Comparison of ENCODE assay signal across 2 cellular contexts in the genomic region with DNA sequence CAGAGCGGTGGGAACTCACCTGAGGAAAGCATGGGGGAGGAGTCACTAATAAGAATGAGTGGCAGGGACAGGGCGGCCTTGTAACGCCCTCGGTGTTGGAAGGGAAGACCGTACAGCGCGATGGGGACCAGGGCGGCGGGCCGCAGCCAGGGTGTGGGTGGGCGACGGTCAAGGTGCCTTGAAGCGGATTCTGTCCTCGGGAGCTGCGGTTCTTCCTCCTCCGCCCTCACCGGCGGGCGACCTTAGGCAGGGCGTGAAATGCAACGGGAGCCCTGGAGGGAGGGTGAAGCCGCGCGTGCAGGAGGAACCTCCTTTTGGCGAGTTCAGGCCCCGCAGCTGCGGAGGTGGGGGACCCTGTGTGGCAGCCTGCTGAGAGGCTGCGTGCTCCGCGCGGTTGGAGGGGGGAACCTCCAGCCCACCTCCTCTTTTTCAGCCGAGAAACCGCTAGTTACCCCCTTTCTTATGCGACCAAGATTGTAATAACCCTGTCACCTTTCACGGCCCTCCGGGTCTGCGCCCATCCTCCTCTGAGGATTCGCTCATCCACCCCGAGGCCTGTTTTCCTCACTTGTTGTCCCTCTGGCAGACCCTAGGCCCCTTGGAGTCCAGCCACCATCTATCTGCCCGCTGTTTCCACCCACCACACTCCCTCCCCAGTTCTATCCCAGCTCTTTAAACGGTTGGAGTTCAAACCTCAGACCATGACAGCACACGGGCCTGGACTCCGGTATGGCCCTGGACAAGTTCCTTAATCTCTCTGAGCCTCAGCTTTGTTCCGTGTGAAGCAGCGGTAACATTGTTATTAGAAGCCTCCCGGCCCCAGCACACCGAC.
TF ChIP-seq lines count a peak whose summit lies in the region.

No MANE protein-coding gene starts in this region.

TF ChIP-seq in HEK293, 187 proteins besides CTCF, POLR2A, EP300 and RAD21:
- TF ChIP-seq ZFP41 (tag by site-specific recombination; IDR thresholded peaks at IDR 0.05; ENCODE audit: borderline replicate concordance) = no peak
- TF ChIP-seq ZNF398 (tag by site-specific recombination; IDR thresholded peaks at IDR 0.05) = 0 out of 2 replicates have a peak, but pooled peaks have one; percentile 23
- no peak for TF ChIP-seq ZNF302 (tag by site-specific recombination; IDR thresholded peaks at IDR 0.05; ENCODE audit: low read depth)
- no peak for TF ChIP-seq ZNF416 (tag by site-specific recombination; IDR thresholded peaks at IDR 0.05)
- TF ChIP-seq ZFP3 (tag by site-specific recombination; IDR thresholded peaks at IDR 0.05; ENCODE audit: low read depth) = no peak
- no peak for TF ChIP-seq ZNF629 (tag by site-specific recombination; IDR thresholded peaks at IDR 0.05)
- no peak for TF ChIP-seq SALL2 (tag by site-specific recombination; IDR thresholded peaks at IDR 0.05; ENCODE audit: borderline replicate concordance)
- TF ChIP-seq ZNF114 (tag by site-specific recombination; IDR thresholded peaks at IDR 0.05) = no peak
- TF ChIP-seq ZNF837 (tag by site-specific recombination; IDR thresholded peaks at IDR 0.05) = no peak
- TF ChIP-seq ZNF23 (tag by site-specific recombination; IDR thresholded peaks at IDR 0.05; ENCODE audit: borderline replicate concordance) = no peak
- TF ChIP-seq ZSCAN30 (tag by site-specific recombination; IDR thresholded peaks at IDR 0.05) = no peak
- TF ChIP-seq, protein P1, sequence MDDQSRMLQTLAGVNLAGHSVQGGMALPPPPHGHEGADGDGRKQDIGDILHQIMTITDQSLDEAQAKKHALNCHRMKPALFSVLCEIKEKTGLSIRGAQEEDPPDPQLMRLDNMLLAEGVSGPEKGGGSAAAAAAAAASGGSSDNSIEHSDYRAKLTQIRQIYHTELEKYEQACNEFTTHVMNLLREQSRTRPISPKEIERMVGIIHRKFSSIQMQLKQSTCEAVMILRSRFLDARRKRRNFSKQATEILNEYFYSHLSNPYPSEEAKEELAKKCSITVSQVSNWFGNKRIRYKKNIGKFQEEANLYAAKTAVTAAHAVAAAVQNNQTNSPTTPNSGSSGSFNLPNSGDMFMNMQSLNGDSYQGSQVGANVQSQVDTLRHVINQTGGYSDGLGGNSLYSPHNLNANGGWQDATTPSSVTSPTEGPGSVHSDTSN (CRISPR knock-in tag; IDR thresholded peaks at IDR 0.05) = no peak
- no peak for TF ChIP-seq ZNF555 (tag by site-specific recombination; conservative IDR thresholded peaks at IDR 0.05)
- TF ChIP-seq, protein P2, sequence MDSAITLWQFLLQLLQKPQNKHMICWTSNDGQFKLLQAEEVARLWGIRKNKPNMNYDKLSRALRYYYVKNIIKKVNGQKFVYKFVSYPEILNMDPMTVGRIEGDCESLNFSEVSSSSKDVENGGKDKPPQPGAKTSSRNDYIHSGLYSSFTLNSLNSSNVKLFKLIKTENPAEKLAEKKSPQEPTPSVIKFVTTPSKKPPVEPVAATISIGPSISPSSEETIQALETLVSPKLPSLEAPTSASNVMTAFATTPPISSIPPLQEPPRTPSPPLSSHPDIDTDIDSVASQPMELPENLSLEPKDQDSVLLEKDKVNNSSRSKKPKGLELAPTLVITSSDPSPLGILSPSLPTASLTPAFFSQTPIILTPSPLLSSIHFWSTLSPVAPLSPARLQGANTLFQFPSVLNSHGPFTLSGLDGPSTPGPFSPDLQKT (IDR thresholded peaks at IDR 0.05; ENCODE audit: borderline replicate concordance, low read depth, low read length) = no peak
- no peak for TF ChIP-seq ZNF48 (tag by site-specific recombination; IDR thresholded peaks at IDR 0.05)
- peak; percentile 50; the same call in 1 of the 2 replicates for TF ChIP-seq ZNF335 (tag by site-specific recombination; conservative IDR thresholded peaks at IDR 0.05)
- peak; percentile 39 for TF ChIP-seq ZBTB26 (tag by site-specific recombination; optimal IDR thresholded peaks at IDR 0.05)
- no peak for TF ChIP-seq ZNF140 (tag by site-specific recombination; IDR thresholded peaks at IDR 0.05)
- no peak for TF ChIP-seq ZNF677 (tag by site-specific recombination; IDR thresholded peaks at IDR 0.05)
- TF ChIP-seq ZNF311 (tag by site-specific recombination; IDR thresholded peaks at IDR 0.05; ENCODE audit: borderline replicate concordance) = no peak
- no peak for TF ChIP-seq ZNF596 (tag by site-specific recombination; IDR thresholded peaks at IDR 0.05)
- TF ChIP-seq ZNF658 (tag by site-specific recombination; IDR thresholded peaks at IDR 0.05) = no peak
TF ChIP-seq in HEK293: peak in this region for 3.

TF ChIP-seq in endothelial cell of umbilical vein, 7 proteins besides CTCF, POLR2A, EP300 and RAD21:
- TF ChIP-seq FOS (IDR thresholded peaks at IDR 0.05; ENCODE audit: borderline replicate concordance, insufficient read depth, low read length) = no peak
- no peak for TF ChIP-seq MAX (IDR thresholded peaks at IDR 0.05; ENCODE audit: insufficient read depth, insufficient read length)
